In genomic region chr11:117300773-117301172, GRCh38 we compare ENCODE assay signal across 12 cellular contexts. TPM values are rescaled to one million over a fixed set of nuclear protein-coding genes. Genes with fewer than 3 reads are reported as not detected.
DNase-seq lines count a peak whose midpoint lies in the region; ATAC-seq lines count a peak whose summit lies in the region.
"Had no signal": no experiment of that assay in that cellular context is flagged by ENCODE, and none has a peak within 500 bp of the region (broad histone marks: within the 10 kb centered on the region; RNA-seq: fewer than 3 reads in every experiment).

No MANE protein-coding gene starts in this region.

- H3K27me3 ChIP-seq in GM23248 (replicated peaks; ENCODE audit: insufficient read depth) = no peaks in the 10 kb centered on the region
- H3K27me3 ChIP-seq: adrenal gland, BLaER1 had no signal

- DNase-seq in GM23248 = peak; percentile 58
- peak; percentile 67 for DNase-seq in inferior parietal cortex (ENCODE audit: extremely low spot score)
- DNase-seq in putamen (ENCODE audit: low spot score) = peak; percentile 56
- no peak for DNase-seq in activated T-cell treated with anti-CD3 and anti-CD28 coated beads for 4 hours
- DNase-seq in NCI-H187 treated with DMSO at 0.1 percent for 48 hours (lab: John Stamatoyannopoulos, UW) = no peak
- DNase-seq: stimulated activated naive B cell treated with anti-CD40 and anti-IgM and Interleukin-4, amounts not matched to agents 10 μg/mL and 1 μg/mL and 100 μg/mL, for 72 hours had no signal

- peak overlapping the region; percentile 29; the same call in 1 of the 2 replicates for H3K4me3 ChIP-seq in GM23248
- H3K4me3 ChIP-seq: BLaER1 had no signal

- no peaks in the 10 kb centered on the region for H3F3A ChIP-seq in GM23248 (ENCODE audit: insufficient read depth)

- no peaks in the 10 kb centered on the region for H4K20me1 ChIP-seq in GM23248 (ENCODE audit: insufficient read depth)
- H4K20me1 ChIP-seq: BLaER1 had no signal

- ATAC-seq in activated T-helper 17 cell treated with anti-CD3 and anti-CD28 coated beads, Interleukin-2, amount 50 U/mL, for 72 hours (replicated peaks) = no peak
- ATAC-seq in GM18498 (IDR thresholded peaks at IDR 0.05; ENCODE audit: unreplicated experiment) = no peak
- ATAC-seq in GM21367 (IDR thresholded peaks at IDR 0.05; ENCODE audit: unreplicated experiment) = no peak
- ATAC-seq: stimulated activated naive B cell treated with anti-CD40 and anti-IgM and Interleukin-4, amounts not matched to agents 10 μg/mL and 1 μg/mL and 100 μg/mL, for 72 hours had no signal

- H3K36me3 Mint-ChIP-seq in activated T-helper 17 cell treated with anti-CD3 and anti-CD28 coated beads, Interleukin-2, amount 50 U/mL, for 72 hours (ENCODE audit: low read depth) = no peaks in the 10 kb centered on the region
- H3K36me3 Mint-ChIP-seq: stimulated activated naive B cell treated with anti-CD40 and anti-IgM and Interleukin-4, amounts not matched to agents 10 μg/mL and 1 μg/mL and 100 μg/mL, for 72 hours had no signal

- no peaks in the 10 kb centered on the region for H3K9me2 ChIP-seq in GM23248 (ENCODE audit: insufficient read depth)

- H3K4me2 ChIP-seq in GM23248 (ENCODE audit: unreplicated experiment) = peak overlapping the region; percentile 59
- H3K4me2 ChIP-seq: BLaER1 had no signal

- peaks cover 5% of the 10 kb centered on the region for H3K4me1 Mint-ChIP-seq in activated T-helper 17 cell treated with anti-CD3 and anti-CD28 coated beads, Interleukin-2, amount 50 U/mL, for 72 hours

- H3K9me3 ChIP-seq in GM23248 (ENCODE audit: low read depth) = no peaks in the 10 kb centered on the region
- H3K9me3 ChIP-seq: adrenal gland, BLaER1 had no signal

- no peaks in the 10 kb centered on the region for H3K27me3 Mint-ChIP-seq in activated T-helper 17 cell treated with anti-CD3 and anti-CD28 coated beads, Interleukin-2, amount 50 U/mL, for 72 hours
- H3K27me3 Mint-ChIP-seq: dendritic cell treated with granulocyte-macrophage colony-stimulating factor and Interleukin-4, amounts not matched to agents 40 ng/mL and 50 ng/mL, for 4 days had no signal

- H3K4me1 ChIP-seq in GM23248 (ENCODE audit: insufficient read depth) = peaks cover 12% of the 10 kb centered on the region

- in situ Hi-C loops in GM23248 (cut with MboI) = no loop called here

- peak overlapping the region; percentile 9 for H3K27ac Mint-ChIP-seq in activated T-helper 17 cell treated with anti-CD3 and anti-CD28 coated beads, Interleukin-2, amount 50 U/mL, for 72 hours
- H3K27ac Mint-ChIP-seq: dendritic cell treated with granulocyte-macrophage colony-stimulating factor and Interleukin-4, amounts not matched to agents 40 ng/mL and 50 ng/mL, for 4 days; stimulated activated naive B cell treated with anti-CD40 and anti-IgM and Interleukin-4, amounts not matched to agents 10 μg/mL and 1 μg/mL and 100 μg/mL, for 72 hours had no signal

- no peaks in the 10 kb centered on the region for H3K36me3 ChIP-seq in GM23248 (ENCODE audit: low read depth)
- H3K36me3 ChIP-seq: adrenal gland had no signal

- no peaks in the 10 kb centered on the region for H3K9me3 Mint-ChIP-seq in activated T-helper 17 cell treated with anti-CD3 and anti-CD28 coated beads, Interleukin-2, amount 50 U/mL, for 72 hours
- H3K9me3 Mint-ChIP-seq: dendritic cell treated with granulocyte-macrophage colony-stimulating factor and Interleukin-4, amounts not matched to agents 40 ng/mL and 50 ng/mL, for 4 days; stimulated activated naive B cell treated with anti-CD40 and anti-IgM and Interleukin-4, amounts not matched to agents 10 μg/mL and 1 μg/mL and 100 μg/mL, for 72 hours had no signal

- H3K9ac ChIP-seq in GM23248 = peak overlapping the region; percentile 35; the same call in 1 of the 2 replicates
- H3K9ac ChIP-seq: BLaER1 had no signal

- no peak overlapping the region for H3K4me3 Mint-ChIP-seq in activated T-helper 17 cell treated with anti-CD3 and anti-CD28 coated beads, Interleukin-2, amount 50 U/mL, for 72 hours
- H3K4me3 Mint-ChIP-seq: dendritic cell treated with granulocyte-macrophage colony-stimulating factor and Interleukin-4, amounts not matched to agents 40 ng/mL and 50 ng/mL, for 4 days; stimulated activated naive B cell treated with anti-CD40 and anti-IgM and Interleukin-4, amounts not matched to agents 10 μg/mL and 1 μg/mL and 100 μg/mL, for 72 hours had no signal

- H3K27ac ChIP-seq in GM23248 = 0 out of 2 replicates have a peak overlapping the region, but pooled peaks have one; percentile 4
- H3K27ac ChIP-seq: BLaER1 had no signal

- 0 out of 2 replicates have a peak, but pooled peaks cover 3% of the 10 kb centered on the region for H3K79me2 ChIP-seq in GM23248 (ENCODE audit: insufficient read depth)

- 58% methylated on average over 5 of the region's 5 CpGs for WGBS in GM23248 (ENCODE audit: low coverage in 1 of 2, low lambda C conversion rate in 2 of 2, missing lambda C conversion rate in 2 of 2), 2 experiments

- peak overlapping the region; percentile 35; the same call in 1 of the 2 replicates for H2AFZ ChIP-seq in GM23248

RNA-seq across cellular contexts. Expression of gene BACE1-AS, which starts 9.6 kb away (rescaled TPM):
- 1.5 and 3.2 TPM in 2 replicates for total RNA-seq in GM23248 (2014; rRNA removed; shearing (Covaris generic))
- 6.6 and 7.0 TPM in 2 replicates for polyA plus RNA-seq in GM23248 (2016; fragmentation: Nextera tagmentation; extraction: Ambion mirVana)
- 1 to 10 TPM; 3.5 to 7.5 TPM for total RNA-seq in activated T-helper 17 cell treated with anti-CD3 and anti-CD28 coated beads, Interleukin-2, amount 50 U/mL, for 72 hours

RNA-seq across cellular contexts. Expression of gene BACE1, which starts 15.3 kb away (rescaled TPM):
- total RNA-seq in GM23248 (2014; rRNA removed; shearing (Covaris generic)) = 40.5 and 45.8 TPM in 2 replicates
- 14.4 and 15.0 TPM in 2 replicates for polyA plus RNA-seq in GM23248 (2016; fragmentation: Nextera tagmentation; extraction: Ambion mirVana)
- total RNA-seq in activated T-helper 17 cell treated with anti-CD3 and anti-CD28 coated beads, Interleukin-2, amount 50 U/mL, for 72 hours = under 1 TPM; 0.16 to 0.17 TPM

RNA-seq across cellular contexts. Expression of gene CEP164, which starts 26.9 kb away (rescaled TPM):
- total RNA-seq in GM23248 (2014; rRNA removed; shearing (Covaris generic)) = 30.9 and 48.2 TPM in 2 replicates
- polyA plus RNA-seq in GM23248 (2016; fragmentation: Nextera tagmentation; extraction: Ambion mirVana) = 20.0 and 20.3 TPM in 2 replicates
- 10 to 100 TPM; 28.6 to 31.0 TPM for total RNA-seq in activated T-helper 17 cell treated with anti-CD3 and anti-CD28 coated beads, Interleukin-2, amount 50 U/mL, for 72 hours

Comparison
In these comparisons a context has a peak if more than half of its experiments do, and no peak if none do; other contexts are left out.
1. DNase-seq: peak in GM23248 (single experiment), inferior parietal cortex (single experiment) and putamen (single experiment); none in activated T-cell treated with anti-CD3 and anti-CD28 coated beads for 4 hours (single experiment) and NCI-H187 treated with DMSO at 0.1 percent for 48 hours (single experiment).
2. RNA of gene BACE1, which starts 15.3 kb away (total RNA-seq): 40.5 to 45.8 TPM in GM23248; 0.16 to 0.17 TPM in activated T-helper 17 cell treated with anti-CD3 and anti-CD28 coated beads, Interleukin-2, amount 50 U/mL, for 72 hours; every median in the first group is over 10 times any median in the second.